21 cellular contexts compared by ENCODE assay signal in the genomic region with DNA sequence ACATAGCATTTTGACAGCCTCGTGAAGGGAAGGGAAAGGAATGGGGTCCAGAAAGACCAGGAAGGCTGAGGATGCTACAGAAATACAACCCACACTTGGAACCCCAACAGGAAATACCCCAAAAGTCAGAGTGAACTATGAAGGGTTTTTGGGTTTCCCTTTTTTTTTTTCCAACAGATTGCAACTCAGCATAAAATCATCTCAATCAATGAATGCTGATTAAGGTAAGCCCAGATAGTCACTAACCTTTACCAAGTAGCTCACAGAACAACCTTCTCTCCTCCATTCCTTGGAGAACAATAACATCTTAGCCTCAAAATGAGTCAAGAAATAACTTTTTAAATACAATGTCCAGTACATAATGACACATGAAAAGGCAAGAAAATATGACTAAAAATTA.
"Had no signal": no experiment of that assay in that cellular context is flagged by ENCODE, and none has a peak within 500 bp of the region (broad histone marks: within the 10 kb centered on the region; RNA-seq: fewer than 3 reads in every experiment).

No MANE protein-coding gene starts in this region.

- H3K4me3 ChIP-seq: left lung, lung, vagina had no signal

- H3K4me1 ChIP-seq: foreskin keratinocyte, left lung, vagina had no signal

- DNase-seq: activated CD4-positive, alpha-beta memory T cell treated with anti-CD3 and anti-CD28 coated beads, Interleukin-2, amount 10 ng/mL, durations not matched to agents 7 days and 5 days; activated CD4-positive, alpha-beta T cell treated with anti-CD3 and anti-CD28 coated beads, Interleukin-2, amount 10 ng/mL, durations not matched to agents 24 days and 14 days; activated naive CD4-positive, alpha-beta T cell treated with anti-CD3 and anti-CD28 coated beads for 36 hours; activated naive CD8-positive, alpha-beta T cell treated with anti-CD3 and anti-CD28 coated beads, Interleukin-2, amount 10 ng/mL, durations not matched to agents 7 days and 5 days; activated T-cell treated with anti-CD3 and anti-CD28 coated beads for 4 hours; amniotic stem cell; foreskin keratinocyte; hippocampal formation; kidney glomerular epithelial cell; left lung; nephron progenitor cell; nucleus accumbens; posterior cingulate gyrus; stimulated activated CD4-positive, alpha-beta T cell treated with anti-CD3 and anti-CD28 coated beads, Interleukin-2, amount 100 ng/mL, for 48 hours; stimulated activated CD8-positive, alpha-beta memory T cell treated with anti-CD3 and anti-CD28 coated beads, Interleukin-4, amount 100 ng/mL, for 48 hours; stimulated activated naive B cell treated with anti-CD40 and anti-IgM and Interleukin-4, amounts not matched to agents 10 μg/mL and 1 μg/mL and 100 μg/mL, for 72 hours; T-cell had no signal

- H3K27me3 ChIP-seq: foreskin keratinocyte, left lung, vagina had no signal

- H3K27ac ChIP-seq: foreskin keratinocyte, left lung, vagina, VCaP had no signal

- H3K9me3 ChIP-seq: left lung, vagina had no signal

- ATAC-seq: activated CD4-positive, CD25-positive, alpha-beta regulatory T cell treated with anti-CD3 and anti-CD28 coated beads, Interleukin-2, amount 50 U/mL, for 24 hours; foreskin keratinocyte; left lung; stimulated activated naive B cell treated with anti-CD40 and anti-IgM and Interleukin-4, amounts not matched to agents 10 μg/mL and 1 μg/mL and 100 μg/mL, for 72 hours; T-cell had no signal
